ENCODE assay signal across 21 cellular contexts in the genomic region with DNA sequence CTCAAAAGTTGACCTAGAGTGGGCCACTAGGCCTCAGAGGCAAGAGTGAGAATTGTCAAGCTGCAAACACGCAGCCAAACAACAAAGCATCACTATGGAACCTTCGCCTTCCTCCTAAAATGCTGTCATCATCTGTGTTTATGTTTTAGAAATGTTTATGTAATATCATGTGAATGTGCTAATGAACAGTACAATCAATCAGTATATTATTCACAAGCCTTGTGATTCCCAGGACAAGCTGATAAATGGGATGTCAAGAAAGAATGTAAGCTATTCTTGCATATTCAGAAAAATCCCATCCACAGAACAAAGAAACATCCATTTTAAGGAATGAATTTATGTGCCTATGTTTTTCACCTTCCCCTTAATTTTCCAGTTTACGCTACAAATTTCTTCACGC.
"Had no signal": no experiment of that assay in that cellular context is flagged by ENCODE, and none has a peak within 500 bp of the region (broad histone marks: within the 10 kb centered on the region; RNA-seq: fewer than 3 reads in every experiment).

No MANE protein-coding gene starts in this region.

- H3K9me3 Mint-ChIP-seq: dendritic cell treated with granulocyte-macrophage colony-stimulating factor and Interleukin-4, amounts not matched to agents 40 ng/mL and 50 ng/mL, for 4 days; neural progenitor cell had no signal

- H3K36me3 ChIP-seq: gastroesophageal sphincter, heart left ventricle, left ventricle myocardium inferior, neural progenitor cell, right atrium auricular region, stomach, vagina had no signal

- H3K27ac ChIP-seq: gastroesophageal sphincter, heart left ventricle, left ventricle myocardium inferior, neural progenitor cell, right atrium auricular region, stomach, vagina had no signal

- H3K4me3 ChIP-seq: gastroesophageal sphincter, heart left ventricle, left ventricle myocardium inferior, neural progenitor cell, right atrium auricular region, stomach, vagina had no signal

- H3K27me3 ChIP-seq: gastroesophageal sphincter, neural progenitor cell, right atrium auricular region, stomach, vagina had no signal

- H3K9me3 ChIP-seq: gastroesophageal sphincter, heart left ventricle, left ventricle myocardium inferior, right atrium auricular region, SK-N-SH, stomach, vagina had no signal

- H3K27ac Mint-ChIP-seq: activated CD8-positive, alpha-beta memory T cell treated with anti-CD3 and anti-CD28 coated beads, Interleukin-2, amount 10 ng/mL, durations not matched to agents 7 days and 5 days; dendritic cell treated with granulocyte-macrophage colony-stimulating factor and Interleukin-4, amounts not matched to agents 40 ng/mL and 50 ng/mL, for 4 days; neural progenitor cell; progenitor cell of endocrine pancreas had no signal

- DNase-seq: activated CD4-positive, alpha-beta T cell treated with anti-CD3 and anti-CD28 coated beads, Interleukin-2, amount 50 U/mL, for 1 hour; activated CD4-positive, CD25-positive, alpha-beta regulatory T cell; activated CD8-positive, alpha-beta memory T cell treated with anti-CD3 and anti-CD28 coated beads, Interleukin-2, amount 10 ng/mL, durations not matched to agents 7 days and 5 days; activated effector memory CD4-positive, alpha-beta T cell treated with anti-CD3 and anti-CD28 coated beads, Interleukin-2, amount 50 U/mL, for 16 hours; activated T-cell treated with anti-CD3 and anti-CD28 coated beads, Interleukin-2, amount 50 U/mL, for 1 hour; effector CD8-positive, alpha-beta T cell; heart left ventricle; kidney glomerular epithelial cell; left ventricle myocardium inferior; mammary epithelial cell; SK-N-SH; stomach; T1000; trophoblast cell had no signal

- H3K4me1 ChIP-seq: gastroesophageal sphincter, heart left ventricle, left ventricle myocardium inferior, neural progenitor cell, right atrium auricular region, stomach, vagina had no signal

- H3K4me3 Mint-ChIP-seq: activated CD8-positive, alpha-beta memory T cell treated with anti-CD3 and anti-CD28 coated beads, Interleukin-2, amount 10 ng/mL, durations not matched to agents 7 days and 5 days; dendritic cell treated with granulocyte-macrophage colony-stimulating factor and Interleukin-4, amounts not matched to agents 40 ng/mL and 50 ng/mL, for 4 days; neural progenitor cell had no signal

- ATAC-seq: activated CD8-positive, alpha-beta memory T cell treated with anti-CD3 and anti-CD28 coated beads, Interleukin-2, amount 10 ng/mL, durations not matched to agents 7 days and 5 days; esophagus mucosa; gastroesophageal sphincter; heart left ventricle had no signal

- H3K36me3 Mint-ChIP-seq: activated CD8-positive, alpha-beta memory T cell treated with anti-CD3 and anti-CD28 coated beads, Interleukin-2, amount 10 ng/mL, durations not matched to agents 7 days and 5 days had no signal
